ENCODE assay signal across 21 cellular contexts in genomic region chr6:105648276-105648675, GRCh38.
DNase-seq lines count a peak whose midpoint lies in the region; ATAC-seq and TF ChIP-seq lines count a peak whose summit lies in the region.
"Had no signal": no experiment of that assay in that cellular context is flagged by ENCODE, and none has a peak within 500 bp of the region (broad histone marks: within the 10 kb centered on the region; RNA-seq: fewer than 3 reads in every experiment).

No MANE protein-coding gene starts in this region.

- H3K27me3 Mint-ChIP-seq in activated naive CD8-positive, alpha-beta T cell treated with anti-CD3 and anti-CD28 coated beads for 36 hours: peaks cover 42% of the 10 kb centered on the region

- H3K36me3 Mint-ChIP-seq in activated naive CD8-positive, alpha-beta T cell treated with anti-CD3 and anti-CD28 coated beads for 36 hours: peaks cover 3% of the 10 kb centered on the region
- H3K36me3 Mint-ChIP-seq in stimulated activated effector memory CD8-positive, alpha-beta T cell treated with anti-CD3 and anti-CD28 coated beads, Interleukin-12 subunit alpha, Interleukin-12 subunit beta, amount 100 ng/mL, for 72 hours: peaks cover 37% of the 10 kb centered on the region
- H3K36me3 Mint-ChIP-seq: brain, WTC11 had no signal

- no peak for ATAC-seq in stimulated activated effector memory CD8-positive, alpha-beta T cell treated with anti-CD3 and anti-CD28 coated beads, Interleukin-12 subunit alpha, Interleukin-12 subunit beta, amount 100 ng/mL, for 72 hours
- ATAC-seq in GM18873 (IDR thresholded peaks at IDR 0.05; ENCODE audit: low FRiP score, unreplicated experiment) (no peak), omental fat pad (ENCODE audit: low FRiP score) (no peak)
- ATAC-seq: WTC11 had no signal

- peaks cover 54% of the 10 kb centered on the region for H3K4me1 Mint-ChIP-seq in activated naive CD8-positive, alpha-beta T cell treated with anti-CD3 and anti-CD28 coated beads for 36 hours
- H3K4me1 Mint-ChIP-seq in stimulated activated effector memory CD8-positive, alpha-beta T cell treated with anti-CD3 and anti-CD28 coated beads, Interleukin-12 subunit alpha, Interleukin-12 subunit beta, amount 100 ng/mL, for 72 hours: peaks cover 85% of the 10 kb centered on the region
- H3K4me1 Mint-ChIP-seq: brain had no signal

- H3K4me3 Mint-ChIP-seq in activated naive CD8-positive, alpha-beta T cell treated with anti-CD3 and anti-CD28 coated beads for 36 hours: no peak overlapping the region
- H3K4me3 Mint-ChIP-seq in stimulated activated effector memory CD8-positive, alpha-beta T cell treated with anti-CD3 and anti-CD28 coated beads, Interleukin-12 subunit alpha, Interleukin-12 subunit beta, amount 100 ng/mL, for 72 hours: peak overlapping the region; percentile 58
- H3K4me3 Mint-ChIP-seq: activated T-cell treated with anti-CD3 and anti-CD28 coated beads, Interleukin-2, amount 50 U/mL, for 4 hours; B cell; brain; WTC11 had no signal

- peak; percentile 2 for DNase-seq in stimulated activated CD4-positive, alpha-beta T cell treated with anti-CD3 and anti-CD28 coated beads, Interleukin-1b, Interleukin-23, amount 100 ng/mL, for 48 hours
- DNase-seq in stimulated activated CD4-positive, alpha-beta T cell treated with anti-CD3 and anti-CD28 coated beads, Interleukin-4, amount 100 ng/mL, for 1 hour: no peak
- DNase-seq in NCI-H510A (lab: John Stamatoyannopoulos, UW): peak; percentile 4
- DNase-seq in activated naive CD8-positive, alpha-beta T cell treated with anti-CD3 and anti-CD28 coated beads for 36 hours: peak; percentile 20
- DNase-seq in stimulated activated effector memory CD8-positive, alpha-beta T cell treated with anti-CD3 and anti-CD28 coated beads, Interleukin-12 subunit alpha, Interleukin-12 subunit beta, amount 100 ng/mL, for 72 hours (ENCODE audit: low spot score in 2 of 2): peak; percentile 30 to 75
- DNase-seq in anterior cingulate cortex (lab: John Stamatoyannopoulos, UW): no peak
- no peak for DNase-seq in omental fat pad (ENCODE audit: low spot score)
- DNase-seq: activated T-cell treated with anti-CD3 and anti-CD28 coated beads, Interleukin-2, amount 50 U/mL, for 4 hours; dermis blood vessel endothelial cell; DMS153; esophagus squamous epithelium; head of caudate nucleus; kidney glomerular epithelial cell; MV-4-11; NCI-H446; ovary; Peyer's patch had no signal

- no peak for TF ChIP-seq CTCF in omental fat pad (IDR thresholded peaks at IDR 0.05)

- peaks cover 1% of the 10 kb centered on the region for H3K9me3 Mint-ChIP-seq in activated naive CD8-positive, alpha-beta T cell treated with anti-CD3 and anti-CD28 coated beads for 36 hours
- no peaks in the 10 kb centered on the region for H3K9me3 Mint-ChIP-seq in stimulated activated effector memory CD8-positive, alpha-beta T cell treated with anti-CD3 and anti-CD28 coated beads, Interleukin-12 subunit alpha, Interleukin-12 subunit beta, amount 100 ng/mL, for 72 hours
- H3K9me3 Mint-ChIP-seq: activated T-cell treated with anti-CD3 and anti-CD28 coated beads, Interleukin-2, amount 50 U/mL, for 4 hours had no signal

- peak overlapping the region; percentile 18 for H3K27ac Mint-ChIP-seq in activated naive CD8-positive, alpha-beta T cell treated with anti-CD3 and anti-CD28 coated beads for 36 hours
- H3K27ac Mint-ChIP-seq in stimulated activated effector memory CD8-positive, alpha-beta T cell treated with anti-CD3 and anti-CD28 coated beads, Interleukin-12 subunit alpha, Interleukin-12 subunit beta, amount 100 ng/mL, for 72 hours: peak overlapping the region; percentile 94
- H3K27ac Mint-ChIP-seq: B cell, brain, WTC11 had no signal

Comparison
In these comparisons a context has a peak if more than half of its experiments do, and no peak if none do; other contexts are left out.
1. DNase-seq: peak in stimulated activated CD4-positive, alpha-beta T cell treated with anti-CD3 and anti-CD28 coated beads, Interleukin-1b, Interleukin-23, amount 100 ng/mL, for 48 hours (single experiment), NCI-H510A (single experiment), activated naive CD8-positive, alpha-beta T cell treated with anti-CD3 and anti-CD28 coated beads for 36 hours (single experiment) and stimulated activated effector memory CD8-positive, alpha-beta T cell treated with anti-CD3 and anti-CD28 coated beads, Interleukin-12 subunit alpha, Interleukin-12 subunit beta, amount 100 ng/mL, for 72 hours (2 of 2); none in stimulated activated CD4-positive, alpha-beta T cell treated with anti-CD3 and anti-CD28 coated beads, Interleukin-4, amount 100 ng/mL, for 1 hour (single experiment), anterior cingulate cortex (0 of 58) and omental fat pad (single experiment).